In genomic region chr18:57205641-57206040, GRCh38 we compare ENCODE assay signal across 20 cellular contexts.
DNase-seq lines count a peak whose midpoint lies in the region; ATAC-seq, FAIRE-seq and TF ChIP-seq lines count a peak whose summit lies in the region.
"Had no signal": no experiment of that assay in that cellular context is flagged by ENCODE, and none has a peak within 500 bp of the region (broad histone marks: within the 10 kb centered on the region; RNA-seq: fewer than 3 reads in every experiment).

No MANE protein-coding gene starts in this region.

- DNase-seq in D721Med (ENCODE audit: insufficient read length, low spot score) (no peak), inferior parietal cortex (ENCODE audit: extremely low spot score) (peak; percentile 40), putamen (ENCODE audit: low spot score) (peak; percentile 43), AG08396 (ENCODE audit: low spot score) (no peak)
- DNase-seq: CD4-positive, alpha-beta memory T cell; DMS79 treated with DMSO at 0.1 percent for 48 hours; GF-D8; GM23248; HCEC 1CT; IMR-90 had no signal

- ATAC-seq in HG03025 (IDR thresholded peaks at IDR 0.05; ENCODE audit: low FRiP score, unreplicated experiment) (no peak), GM19023 (IDR thresholded peaks at IDR 0.05; ENCODE audit: unreplicated experiment) (no peak), HG03460 (IDR thresholded peaks at IDR 0.05; ENCODE audit: unreplicated experiment) (no peak)
- ATAC-seq: A549 had no signal

- peak overlapping the region; percentile 30 for H3K27ac ChIP-seq in cingulate gyrus (ENCODE audit: low read depth, low read length)
- H3K27ac ChIP-seq: 22Rv1, A549, BLaER1, GM23248 had no signal

- peak; percentile 86 for FAIRE-seq in D721Med (lab: Jason Lieb, UNC)
- FAIRE-seq: A549, GM19239, H54, HTR-8/SVneo had no signal

- no peak for TF ChIP-seq CTCF in D721Med (IDR thresholded peaks at IDR 0.05; ENCODE audit: insufficient read depth, missing control alignments)

Comparison
In these comparisons a context has a peak if more than half of its experiments do, and no peak if none do; other contexts are left out.
1. DNase-seq: peak in inferior parietal cortex (single experiment) and putamen (single experiment); none in D721Med (single experiment) and AG08396 (single experiment).